In the genomic region with DNA sequence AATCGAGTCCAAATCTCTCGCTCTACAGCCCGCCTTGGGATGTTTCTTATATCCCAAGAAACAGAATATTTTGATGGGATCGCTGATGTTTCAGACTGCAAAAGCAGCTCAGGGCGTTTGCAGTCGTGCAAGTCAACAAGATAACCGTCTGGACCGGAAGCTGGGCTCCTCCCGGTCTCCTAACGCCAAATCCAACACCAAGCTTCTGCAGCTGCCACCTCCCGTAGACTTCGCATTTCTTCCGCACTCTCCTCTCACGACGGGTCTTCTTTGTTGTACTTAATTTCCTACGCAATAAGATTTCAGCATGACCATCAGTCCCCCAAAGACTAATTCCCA, we compare ENCODE assay signal across 8 cellular contexts. TPM values are rescaled to one million over a fixed set of nuclear protein-coding genes. Genes with fewer than 3 reads are reported as not detected.
DNase-seq lines count a peak whose midpoint lies in the region; ATAC-seq and TF ChIP-seq lines count a peak whose summit lies in the region.
"Not testable (repeated sequence)": the region's sequence is repeated elsewhere in the genome, so short reads cannot be mapped to it uniquely, and the experiment has no call there.

No MANE protein-coding gene starts in this region.

- ATAC-seq in GM18861 (IDR thresholded peaks at IDR 0.05; ENCODE audit: unreplicated experiment) (peak; percentile 12), HCT116 (peak; percentile 54), HG03460 (IDR thresholded peaks at IDR 0.05; ENCODE audit: unreplicated experiment) (peak; percentile 20), upper lobe of left lung (ENCODE audit: low FRiP score in 2 of 2) (peak; percentile 77 to 88)

- not testable (repeated sequence) for TF ChIP-seq CTCF in HCT116 (IDR thresholded peaks at IDR 0.05 in 2 of 3, conservative IDR thresholded peaks at IDR 0.05 in 1 of 3; ENCODE audit: borderline replicate concordance in 1 of 3, insufficient read depth in 1 of 3, low read depth in 2 of 3, low read length in 2 of 3); WI38 (IDR thresholded peaks at IDR 0.05; ENCODE audit: low read depth, low read length); chondrocyte (IDR thresholded peaks at IDR 0.05); neutrophil (IDR thresholded peaks at IDR 0.05); upper lobe of left lung (IDR thresholded peaks at IDR 0.05)

- peak overlapping the region; percentile 98 for H3K27ac Mint-ChIP-seq in chondrocyte (ENCODE audit: unreplicated experiment)

- not testable (repeated sequence) for H3K27me3 ChIP-seq in HCT116 (ENCODE audit: insufficient read depth, low read length); iPS DF 6.9 (ENCODE audit: control insufficient read depth, insufficient read depth, low read length); neutrophil; upper lobe of left lung

- H3K4me2 ChIP-seq in HCT116 (ENCODE audit: low read length): peak overlapping the region; percentile 52

- not testable (repeated sequence) for TF ChIP-seq EP300 in upper lobe of left lung (IDR thresholded peaks at IDR 0.05)

- H3K9me2 ChIP-seq in HCT116 (ENCODE audit: insufficient read depth): not testable (repeated sequence)

- WGBS in iPS DF 6.9 (ENCODE audit: insufficient coverage, insufficient read length): no CpG with 5 or more reads among the region's 16 CpGs
- 0% methylated on average over 3 to 6 of the region's 16 CpGs for WGBS in upper lobe of left lung, 2 donors

- not testable (repeated sequence) for TF ChIP-seq POLR2A in HCT116 (IDR thresholded peaks at IDR 0.05; ENCODE audit: borderline replicate concordance, extremely low read depth, insufficient read depth, insufficient read length); upper lobe of left lung (IDR thresholded peaks at IDR 0.05)

- peaks cover 22% of the 10 kb centered on the region for H3K4me1 Mint-ChIP-seq in chondrocyte (ENCODE audit: low read depth)

- BruUV-seq in HCT116 (replicated peaks; lab: Mats Ljungman, UMichigan): not testable (repeated sequence)

- not testable (repeated sequence) for H3K36me3 Mint-ChIP-seq in chondrocyte (ENCODE audit: low read depth)

- H2AFZ ChIP-seq in HCT116 (ENCODE audit: low read depth, low read length, poor library complexity, severe bottlenecking): not testable (repeated sequence)

- H3K4me3 ChIP-seq in HCT116 (replicated peaks in 1 of 2; ENCODE audit: low read depth in 1 of 2, low read length in 2 of 2): peak overlapping the region; percentile 76
- H3K4me3 ChIP-seq in WI38 (ENCODE audit: low read depth, low read length): peak overlapping the region; percentile 70
- peak overlapping the region; percentile 51; the same call in 1 of the 2 replicates for H3K4me3 ChIP-seq in iPS DF 6.9 (ENCODE audit: low read length)
- peak overlapping the region; percentile 66 to 74 for H3K4me3 ChIP-seq in neutrophil (ENCODE audit: low read depth in 1 of 2, low read length in 1 of 2)
- peak overlapping the region in 3 of 4 donors; percentile 56 to 63 (median 56) for H3K4me3 ChIP-seq in upper lobe of left lung

- POLR2A ChIA-PET in HCT116 (lab: Charles Lee): not testable (repeated sequence)

- peak overlapping the region; percentile 99 for H3K4me3 Mint-ChIP-seq in chondrocyte (ENCODE audit: unreplicated experiment)

- H3K27ac ChIP-seq in HCT116 (ENCODE audit: low read depth, low read length): peak overlapping the region; percentile 89
- not testable (repeated sequence) for H3K27ac ChIP-seq in iPS DF 6.9 (ENCODE audit: low read length)
- peak overlapping the region; percentile 84 for H3K27ac ChIP-seq in neutrophil
- H3K27ac ChIP-seq in upper lobe of left lung: peak overlapping the region; percentile 70 to 82 (median 80)

- intact Hi-C loops in HCT116 (cut with micrococcal nuclease): not testable (repeated sequence)

- H3K9me3 Mint-ChIP-seq in chondrocyte (ENCODE audit: low read depth): not testable (repeated sequence)

- H3K79me2 ChIP-seq in HCT116 (ENCODE audit: insufficient read depth, low read length): peaks cover 45% of the 10 kb centered on the region

- TF ChIP-seq RAD21 in HCT116 (IDR thresholded peaks at IDR 0.05; ENCODE audit: low read depth): not testable (repeated sequence)

- peak overlapping the region; percentile 86 for H3K9ac ChIP-seq in HCT116 (ENCODE audit: low read length)

- RAD21 ChIA-PET in HCT116 (lab: Charles Lee; ENCODE audit: low non-redundant PET in 1 of 2, low total read pairs in 2 of 2, uncharacterized antibody in 2 of 2, unreplicated experiment in 2 of 2): not testable (repeated sequence)

- H3K4me1 ChIP-seq in HCT116 (ENCODE audit: control insufficient read depth in 1 of 2, insufficient read depth in 2 of 2, low read length in 2 of 2); iPS DF 6.9 (ENCODE audit: control insufficient read depth, insufficient read depth, low read length); upper lobe of left lung: not testable (repeated sequence)
- H3K4me1 ChIP-seq in neutrophil (ENCODE audit: control insufficient read depth in 1 of 2, insufficient read depth in 1 of 2, low read depth in 1 of 2, low read length in 1 of 2): peaks cover 0 to 10% of the 10 kb centered on the region in 2 experiments

- not testable (repeated sequence) for DNase-seq in HCT116 (ENCODE audit: low read depth, low spot score); chondrocyte (ENCODE audit: low spot score); iPS DF 6.9 (ENCODE audit: low read depth, low spot score)
- DNase-seq in upper lobe of left lung: peak in 1 of 2 donors; percentile 54

- not testable (repeated sequence) for H3K9me3 ChIP-seq in HCT116 (ENCODE audit: control insufficient read depth in 1 of 2, insufficient read depth in 1 of 2, low read depth in 1 of 2, low read length in 2 of 2); iPS DF 6.9 (ENCODE audit: control insufficient read depth, insufficient read depth, low read length); neutrophil; upper lobe of left lung

- CTCF ChIA-PET in HCT116 (lab: Charles Lee): not testable (repeated sequence)

- H3K36me3 ChIP-seq in HCT116 (ENCODE audit: control insufficient read depth in 1 of 2, insufficient read depth in 2 of 2, low read length in 2 of 2); iPS DF 6.9 (ENCODE audit: control insufficient read depth, insufficient read depth, low read length); neutrophil; upper lobe of left lung: not testable (repeated sequence)

- not testable (repeated sequence) for H3K27me3 Mint-ChIP-seq in chondrocyte (ENCODE audit: low read depth)

- H4K20me1 ChIP-seq in HCT116 (ENCODE audit: insufficient read depth): not testable (repeated sequence)

RNA-seq across cellular contexts. Expression of gene ARHGAP11A, which starts 0.6 kb away (rescaled TPM):
- total RNA-seq in HCT116 (2021; ENCODE audit: unreplicated experiment) (102 TPM), chondrocyte (14.5 to 16.3 TPM (median 14.7 TPM) in 3 replicates), upper lobe of left lung (1 to 10 TPM; 2.1 to 4.8 (median 3.9) TPM)
- polyA plus RNA-seq in HCT116 (2012): 43.8 and 48.6 TPM in 2 replicates

RNA-seq across cellular contexts. Expression of gene GOLGA8N, which starts 21.4 kb away (rescaled TPM):
- total RNA-seq in HCT116 (2021; ENCODE audit: unreplicated experiment): 2.4 TPM
- polyA plus RNA-seq in HCT116 (2012): 1.7 and 2.3 TPM in 2 replicates
- total RNA-seq in chondrocyte: 6.8 to 17.8 TPM (median 7.8 TPM) in 3 replicates
- 10 to 100 TPM in 4 of 6 donors, 1 to 10 TPM in 2; 5.9 to 58.7 (median 14.6) TPM for total RNA-seq in upper lobe of left lung

RNA-seq across cellular contexts. Expression of gene SCG5, which starts 26.8 kb away (rescaled TPM):
- total RNA-seq in HCT116 (2021; ENCODE audit: unreplicated experiment) (1.7 TPM), chondrocyte (1.3 to 2.6 TPM (median 2.5 TPM) in 3 replicates), upper lobe of left lung (1 to 10 TPM in 1 of 6 donors, under 1 TPM in 2, not detected in 3; 0.61 to 1.7 (median 0.97) TPM)
- 0.72 and 0.76 TPM in 2 replicates for polyA plus RNA-seq in HCT116 (2012)

Comparison
In these comparisons a context has a peak if more than half of its experiments do, and no peak if none do; other contexts are left out.
1. ATAC-seq: peak in every context shown above with its lines; median percentile 82 in upper lobe of left lung; 54 in HCT116; 20 in HG03460; 12 in GM18861.